ENCODE assay signal across 27 cellular contexts in the genomic region with DNA sequence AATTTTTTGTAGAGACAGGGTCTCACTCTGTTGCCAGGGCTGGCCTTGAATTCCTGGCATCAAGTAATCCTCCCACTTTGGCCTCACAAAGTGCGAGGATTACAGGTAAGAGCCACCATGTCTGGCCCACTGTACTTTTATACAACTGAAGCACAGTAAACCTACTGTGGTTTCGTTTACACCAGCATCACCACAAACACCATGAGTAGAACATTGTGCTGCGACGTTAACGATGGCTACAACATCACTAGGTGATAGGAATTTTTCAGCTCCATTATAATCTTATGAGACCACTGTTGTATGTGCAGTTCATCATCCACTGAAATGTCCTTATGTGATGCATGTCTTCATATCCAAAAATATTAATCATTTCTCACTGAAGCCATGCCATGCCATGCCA. TPM values are rescaled to one million over a fixed set of nuclear protein-coding genes. Genes with fewer than 3 reads are reported as not detected.
DNase-seq lines count a peak whose midpoint lies in the region; ATAC-seq, FAIRE-seq and TF ChIP-seq lines count a peak whose summit lies in the region.
"Had no signal": no experiment of that assay in that cellular context is flagged by ENCODE, and none has a peak within 500 bp of the region (broad histone marks: within the 10 kb centered on the region; RNA-seq: fewer than 3 reads in every experiment).

No MANE protein-coding gene starts in this region.

- H3K9me3 ChIP-seq in GM12878 (replicated peaks; ENCODE audit: control insufficient read depth, insufficient read depth, low read length), result peaks cover 6% of the 10 kb centered on the region
- H3K9me3 ChIP-seq in naive thymus-derived CD4-positive, alpha-beta T cell (ENCODE audit: control insufficient read depth in 2 of 3, low read length in 3 of 3), result no peaks in the 10 kb centered on the region
- H3K9me3 ChIP-seq: Caco-2 had no signal

- no peaks in the 10 kb centered on the region for H3K27me3 ChIP-seq in GM12878 (replicated peaks in 1 of 2; ENCODE audit: control insufficient read depth in 2 of 2, insufficient read depth in 2 of 2, low read length in 1 of 2)
- no peaks in the 10 kb centered on the region for H3K27me3 ChIP-seq in naive thymus-derived CD4-positive, alpha-beta T cell (ENCODE audit: control insufficient read depth in 2 of 2, insufficient read depth in 2 of 2, low read length in 2 of 2)
- H3K27me3 ChIP-seq: BLaER1 treated with 17β-estradiol and CSF1 and Interleukin-3, amounts not matched to agents 10 nM and 100 nM had no signal

- H3K4me3 Mint-ChIP-seq in activated CD8-positive, alpha-beta memory T cell treated with anti-CD3 and anti-CD28 coated beads, Interleukin-2, amount 10 ng/mL, durations not matched to agents 7 days and 5 days, result no peak overlapping the region
- H3K4me3 Mint-ChIP-seq in naive thymus-derived CD4-positive, alpha-beta T cell, result peak overlapping the region in 2 of 10 donors; percentile 12 to 24
- H3K4me3 Mint-ChIP-seq: CD8-positive, alpha-beta T cell had no signal

- intact Hi-C loops in GM12878 (cut with micrococcal nuclease; ENCODE audit: unreplicated experiment), result loop anchor here (10.0 kb wide), 1 partner anchor 884 kb away; the partner anchor contains the start of gene TRAK1
- intact Hi-C loops in naive thymus-derived CD4-positive, alpha-beta T cell (cut with micrococcal nuclease), result loop anchor here in 1 of 2 donors (1.0 kb wide), 2 partner anchors 9 to 11 kb away; no protein-coding TSS in a partner anchor

- H3K9me3 Mint-ChIP-seq in activated CD8-positive, alpha-beta memory T cell treated with anti-CD3 and anti-CD28 coated beads, Interleukin-2, amount 10 ng/mL, durations not matched to agents 7 days and 5 days (ENCODE audit: low read depth), result no peaks in the 10 kb centered on the region
- H3K9me3 Mint-ChIP-seq in naive thymus-derived CD4-positive, alpha-beta T cell, result peaks cover 0 to 4% (median 0%) of the 10 kb centered on the region in 11 donors
- H3K9me3 Mint-ChIP-seq: CD4-positive, alpha-beta T cell; CD8-positive, alpha-beta T cell had no signal

- CTCF ChIA-PET in activated CD8-positive, alpha-beta memory T cell treated with anti-CD3 and anti-CD28 coated beads, Interleukin-2, amount 10 ng/mL, durations not matched to agents 7 days and 5 days (lab: Charles Lee), result no interaction called here
- CTCF ChIA-PET in GM12878 (lab: Yijun Ruan, JAX), result interaction anchor here (1.7 kb wide), 1 partner anchor 9 kb away, joined by 6 read pairs; no protein-coding TSS in a partner anchor
- CTCF ChIA-PET in naive thymus-derived CD4-positive, alpha-beta T cell (lab: Charles Lee), result no interaction called here

- H3K4me1 Mint-ChIP-seq in activated CD8-positive, alpha-beta memory T cell treated with anti-CD3 and anti-CD28 coated beads, Interleukin-2, amount 10 ng/mL, durations not matched to agents 7 days and 5 days, result peaks cover 48% of the 10 kb centered on the region
- peaks cover 52 to 88% (median 85%) of the 10 kb centered on the region in 7 donors for H3K4me1 Mint-ChIP-seq in naive thymus-derived CD4-positive, alpha-beta T cell

- peaks cover 1% of the 10 kb centered on the region; the same call in 1 of the 2 replicates for H3K4me1 ChIP-seq in GM12878 (ENCODE audit: control insufficient read depth, insufficient read depth, low read length)
- peaks cover 52 to 79% of the 10 kb centered on the region in 2 donors for H3K4me1 ChIP-seq in naive thymus-derived CD4-positive, alpha-beta T cell (ENCODE audit: control insufficient read depth in 2 of 2, insufficient read depth in 2 of 2, low read length in 2 of 2)

- BruUV-seq in GM12878 (replicated peaks; lab: Mats Ljungman, UMichigan), result no TSS peak

- H3K27ac Mint-ChIP-seq in activated CD8-positive, alpha-beta memory T cell treated with anti-CD3 and anti-CD28 coated beads, Interleukin-2, amount 10 ng/mL, durations not matched to agents 7 days and 5 days, result no peak overlapping the region
- no peak overlapping the region for H3K27ac Mint-ChIP-seq in naive thymus-derived CD4-positive, alpha-beta T cell
- H3K27ac Mint-ChIP-seq: B cell; CD4-positive, alpha-beta T cell; CD8-positive, alpha-beta T cell had no signal

- no peaks in the 10 kb centered on the region for H4K20me1 ChIP-seq in GM12878 (ENCODE audit: control insufficient read depth, insufficient read depth)

- FAIRE-seq in GM12878 (lab: Jason Lieb, UNC), result no peak
- FAIRE-seq: A204.1, GM12891, GM19239 had no signal

- RAD21 ChIA-PET in GM12878 (lab: Charles Lee; ENCODE audit: unreplicated experiment), result interaction anchor here (1.3 kb wide), 1 partner anchor 8 kb away, joined by 5 read pairs; no protein-coding TSS in a partner anchor

- 98% methylated on average over 5 of the region's 5 CpGs for WGBS in GM12878 (ENCODE audit: insufficient coverage, insufficient replicate concordance, low lambda C conversion rate, missing lambda C conversion rate)

- ATAC-seq in activated CD8-positive, alpha-beta memory T cell treated with anti-CD3 and anti-CD28 coated beads, Interleukin-2, amount 10 ng/mL, durations not matched to agents 7 days and 5 days, result peak; percentile 20
- ATAC-seq in GM12878, result no peak
- peak; percentile 2 for ATAC-seq in naive thymus-derived CD4-positive, alpha-beta T cell
- ATAC-seq in GM21619 (IDR thresholded peaks at IDR 0.05; ENCODE audit: unreplicated experiment), result no peak
- no peak for ATAC-seq in GM19463 (IDR thresholded peaks at IDR 0.05; ENCODE audit: unreplicated experiment)
- ATAC-seq: CD8-positive, alpha-beta T cell had no signal

- TF ChIP-seq EP300 in GM12878 (IDR thresholded peaks at IDR 0.05; ENCODE audit: borderline replicate concordance in 1 of 2, control insufficient read depth in 1 of 2, low read depth in 2 of 2, low read length in 2 of 2), result no peak

- no peak for TF ChIP-seq CTCF in GM12878 (IDR thresholded peaks at IDR 0.05 in 2 of 3, conservative IDR thresholded peaks at IDR 0.05 in 1 of 3; ENCODE audit: control insufficient read depth in 2 of 3, extremely low read depth in 1 of 3, insufficient read depth in 1 of 3, low read depth in 3 of 3, low read length in 3 of 3)

- H3K9ac ChIP-seq in GM12878 (ENCODE audit: control insufficient read depth, insufficient read depth, low read length), result no peak overlapping the region
- H3K9ac ChIP-seq: BLaER1 treated with 17β-estradiol and CSF1 and Interleukin-3, amounts not matched to agents 10 nM and 100 nM had no signal

- TF ChIP-seq RAD21 in GM12878 (IDR thresholded peaks at IDR 0.05; ENCODE audit: insufficient read depth, low read depth, low read length), result no peak

- SMC1A ChIA-PET in GM12878 (lab: Charles Lee; ENCODE audit: uncharacterized antibody, unreplicated experiment), result interaction anchor here (0.8 to 2.5 kb wide), 6 partner anchors 8 to 21 kb away, joined by 3 to 10 read pairs (median 4); partner anchors contain the start of gene CTNNB1

- no peaks in the 10 kb centered on the region for H3K27me3 Mint-ChIP-seq in activated CD8-positive, alpha-beta memory T cell treated with anti-CD3 and anti-CD28 coated beads, Interleukin-2, amount 10 ng/mL, durations not matched to agents 7 days and 5 days
- no peaks in the 10 kb centered on the region for H3K27me3 Mint-ChIP-seq in naive thymus-derived CD4-positive, alpha-beta T cell
- H3K27me3 Mint-ChIP-seq: B cell; CD4-positive, alpha-beta T cell had no signal

- POLR2A ChIA-PET in GM12878 (lab: Charles Lee), result interaction anchor here (1.6 kb wide), 1 partner anchor 15 kb away, joined by 4 read pairs; no protein-coding TSS in a partner anchor
- POLR2A ChIA-PET in naive thymus-derived CD4-positive, alpha-beta T cell (lab: Charles Lee), result interaction anchor here (1.2 kb wide), 1 partner anchor 19 kb away, joined by 5 read pairs; no protein-coding TSS in a partner anchor

- no peak for DNase-seq in activated CD8-positive, alpha-beta memory T cell treated with anti-CD3 and anti-CD28 coated beads, Interleukin-2, amount 10 ng/mL, durations not matched to agents 7 days and 5 days
- no peak for DNase-seq in activated CD8-positive, alpha-beta memory T cell treated with anti-CD3 and anti-CD28 coated beads, Interleukin-2, amount 50 U/mL, for 48 hours
- DNase-seq in SK-MEL-5 (ENCODE audit: low read depth, low spot score) (peak; percentile 34), GM12878 (ENCODE audit: low read depth, low spot score) (no peak)
- DNase-seq in naive thymus-derived CD4-positive, alpha-beta T cell, result no peak
- no peak for DNase-seq in NK-92 treated with Interleukin-12 subunit alpha and Interleukin-12 subunit beta, amount 100 ng/mL, for 24 hours (lab: John Stamatoyannopoulos, UW)
- DNase-seq: 8988T; ACHN; AML-193; Caco-2; CD4-positive, alpha-beta T cell; CD8-positive, alpha-beta T cell; DMS 273 treated with DMSO at 0.1 percent for 48 hours; DMS153; DMS53; DMS79; DND-41; EL; GDM1 had no signal

- in situ Hi-C loops in SK-MEL-5 (cut with HindIII; ENCODE audit: low pct_unique_long_range_greater_than_20kb, low sequenced_read_pairs), result no loop called here
- in situ Hi-C loops in GM12878 (cut with MboI), result no loop called here

- peaks cover 95% of the 10 kb centered on the region for H3K79me2 ChIP-seq in GM12878 (ENCODE audit: control insufficient read depth, insufficient read depth, low read length)

- TF ChIP-seq POLR2A in GM12878 (IDR thresholded peaks at IDR 0.05; ENCODE audit: low read depth, low read length), result no peak

- no peak overlapping the region for H3K4me3 ChIP-seq in GM12878
- H3K4me3 ChIP-seq in naive thymus-derived CD4-positive, alpha-beta T cell (ENCODE audit: low read length), result no peak overlapping the region
- H3K4me3 ChIP-seq: BLaER1 treated with 17β-estradiol and CSF1 and Interleukin-3, amounts not matched to agents 10 nM and 100 nM had no signal

- no peak overlapping the region for H3K27ac ChIP-seq in GM12878 (ENCODE audit: control insufficient read depth, insufficient read depth)
- H3K27ac ChIP-seq in naive thymus-derived CD4-positive, alpha-beta T cell (ENCODE audit: low read depth, low read length), result no peak overlapping the region
- H3K27ac ChIP-seq: BLaER1 treated with 17β-estradiol and CSF1 and Interleukin-3, amounts not matched to agents 10 nM and 100 nM; C4-2B had no signal

- peaks cover 41% of the 10 kb centered on the region for H3K36me3 Mint-ChIP-seq in activated CD8-positive, alpha-beta memory T cell treated with anti-CD3 and anti-CD28 coated beads, Interleukin-2, amount 10 ng/mL, durations not matched to agents 7 days and 5 days
- H3K36me3 Mint-ChIP-seq in naive thymus-derived CD4-positive, alpha-beta T cell, result peaks cover 0 to 21% (median 12%) of the 10 kb centered on the region in 5 donors

- H2AFZ ChIP-seq in GM12878 (ENCODE audit: control insufficient read depth, low read depth, low read length), result no peak overlapping the region

- H3K4me2 ChIP-seq in GM12878 (ENCODE audit: control insufficient read depth, insufficient read depth), result no peak overlapping the region

- peaks cover 0 to 4% of the 10 kb centered on the region in 2 experiments; a peak in 1 of 4 replicates for H3K36me3 ChIP-seq in GM12878 (ENCODE audit: control insufficient read depth in 2 of 2, insufficient read depth in 2 of 2, low read length in 1 of 2)
- H3K36me3 ChIP-seq in naive thymus-derived CD4-positive, alpha-beta T cell (ENCODE audit: control insufficient read depth in 2 of 3, insufficient read depth in 3 of 3, low read length in 3 of 3), result no peaks in the 10 kb centered on the region

RNA-seq across cellular contexts. Expression of gene CTNNB1, which starts 11.7 kb away (rescaled TPM):
- total RNA-seq in activated CD8-positive, alpha-beta memory T cell treated with anti-CD3 and anti-CD28 coated beads, Interleukin-2, amount 10 ng/mL, durations not matched to agents 7 days and 5 days, result 100 to 1,000 TPM; 116 to 214 TPM
- 2,832 and 2,887 TPM in 2 replicates for total RNA-seq in SK-MEL-5 (2014; rRNA removed; shearing (Covaris generic))
- 1,675 and 1,874 TPM in 2 replicates for polyA plus RNA-seq in SK-MEL-5 (2015; cell fraction: cytosol; rRNA removed)
- 1,627 and 1,925 TPM in 2 replicates for polyA plus RNA-seq in SK-MEL-5 (2015; cell fraction: nucleus; rRNA removed)
- total RNA-seq in GM12878 (2013; cell fraction: nucleolus; rRNA removed), result 242 and 270 TPM in 2 replicates
- 217 and 242 TPM in 2 replicates for total RNA-seq in GM12878 (2014; rRNA removed)
- total RNA-seq in GM12878 (2014; rRNA removed; fragmentation: Illumina TruSeq; extraction: Trizol), result 157 and 166 TPM in 2 replicates
- 149 and 152 TPM in 2 replicates for total RNA-seq in GM12878 (2021)
- polyA plus RNA-seq in GM12878 (2011; ENCODE audit: low read depth), result 105 TPM
- polyA plus RNA-seq in GM12878 (2011; rRNA removed), result 151 and 212 TPM in 2 replicates
- polyA plus RNA-seq in GM12878 (2011; cell fraction: cytosol; rRNA removed), result 314 and 332 TPM in 2 replicates
- polyA plus RNA-seq in GM12878 (2011; cell fraction: nucleus; rRNA removed), result 310 and 338 TPM in 2 replicates
- 107 and 119 TPM in 2 replicates for polyA plus RNA-seq in GM12878 (2012)
- 145 and 146 TPM in 2 replicates for polyA plus RNA-seq in GM12878 (2014; fragmentation: Illumina TruSeq; extraction: Trizol)
- polyA plus RNA-seq in GM12878 (2014; fragmentation: Nextera tagmentation; extraction: Ambion mirVana), result 10 to 100 TPM; 30.4 to 36.6 TPM
- polyA plus RNA-seq in GM12878 (2014; rRNA removed), result 93.5 and 130 TPM in 2 replicates
- polyA plus RNA-seq in GM12878 (2016; fragmentation: Nextera tagmentation; extraction: Ambion mirVana), result 10 to 100 TPM; 67.8 to 98.0 TPM
- polyA minus RNA-seq in GM12878 (2011; rRNA and poly(A)+ RNA removed), result 1,176 and 1,225 TPM in 2 replicates
- 152 and 162 TPM in 2 replicates for polyA minus RNA-seq in GM12878 (2011; cell fraction: cytosol; rRNA and poly(A)+ RNA removed)
- polyA minus RNA-seq in GM12878 (2011; cell fraction: nucleus; rRNA and poly(A)+ RNA removed), result 173 and 276 TPM in 2 replicates
- total RNA-seq in naive thymus-derived CD4-positive, alpha-beta T cell, result 100 to 1,000 TPM; 118 to 227 (median 177) TPM
- 10 to 100 TPM; 40.5 to 89.5 TPM for polyA plus RNA-seq in naive thymus-derived CD4-positive, alpha-beta T cell

Comparison
In these comparisons a context has a peak if more than half of its experiments do, and no peak if none do; other contexts are left out.
1. ATAC-seq: peak in activated CD8-positive, alpha-beta memory T cell treated with anti-CD3 and anti-CD28 coated beads, Interleukin-2, amount 10 ng/mL, durations not matched to agents 7 days and 5 days (single experiment) and naive thymus-derived CD4-positive, alpha-beta T cell (single experiment); none in GM12878 (single experiment), GM21619 (single experiment) and GM19463 (single experiment).
2. RNA of gene CTNNB1, which starts 11.7 kb away (total RNA-seq): 2,832 to 2,887 TPM in SK-MEL-5; 116 to 214 TPM in activated CD8-positive, alpha-beta memory T cell treated with anti-CD3 and anti-CD28 coated beads, Interleukin-2, amount 10 ng/mL, durations not matched to agents 7 days and 5 days, 118 to 227 TPM in naive thymus-derived CD4-positive, alpha-beta T cell and 149 to 270 TPM in GM12878; every median in the first group is over 10 times any median in the second.